15 cellular contexts compared by ENCODE assay signal in genomic region chr10:6490594-6490993, GRCh38.
"Had no signal": no experiment of that assay in that cellular context is flagged by ENCODE, and none has a peak within 500 bp of the region (broad histone marks: within the 10 kb centered on the region; RNA-seq: fewer than 3 reads in every experiment).

No MANE protein-coding gene starts in this region.

- H3K36me3 ChIP-seq: esophagus muscularis mucosa, gastroesophageal sphincter, heart left ventricle, SJSA1, tibial nerve, uterus had no signal

- H3K4me1 ChIP-seq: esophagus muscularis mucosa, gastroesophageal sphincter, SJSA1, tibial nerve, uterus had no signal

- H3K27ac ChIP-seq: esophagus muscularis mucosa, gastroesophageal sphincter, left lung, SJSA1, tibial nerve, uterus had no signal

- H3K4me3 Mint-ChIP-seq: mesothelial cell of epicardium; T-helper 2 cell treated with Interferon-gamma antibody and Interleukin-4, amounts not matched to agents 5 μg/mL and 100 μg/mL, for 36 hours had no signal

- DNase-seq: activated CD4-positive, alpha-beta T cell treated with anti-CD3 and anti-CD28 coated beads for 4 hours; effector CD4-positive, alpha-beta T cell; heart left ventricle; left lung; occipital lobe; stimulated activated CD4-positive, alpha-beta T cell treated with anti-CD3 and anti-CD28 coated beads, Interleukin-12 subunit alpha, Interleukin-12 subunit beta, amount 100 ng/mL, for 4 hours; stimulated activated CD4-positive, alpha-beta T cell treated with anti-CD3 and anti-CD28 coated beads, Interleukin-1b, Interleukin-23, amount 100 ng/mL, for 48 hours; stimulated activated naive CD4-positive, alpha-beta T cell treated with Interleukin-2 at 50 U/mL for 16 hours; uterus had no signal

- H3K27ac Mint-ChIP-seq: mesothelial cell of epicardium had no signal

- H3K4me1 Mint-ChIP-seq: mesothelial cell of epicardium had no signal

- H3K27me3 ChIP-seq: esophagus muscularis mucosa, gastroesophageal sphincter, left lung, tibial nerve, uterus had no signal

- H3K9me3 ChIP-seq: esophagus muscularis mucosa, gastroesophageal sphincter, heart left ventricle, left lung, SJSA1, tibial nerve, uterus had no signal

- H3K4me3 ChIP-seq: esophagus muscularis mucosa, gastroesophageal sphincter, heart left ventricle, left lung, SJSA1, tibial nerve, uterus had no signal

- ATAC-seq: gastroesophageal sphincter, heart left ventricle, left lung had no signal

- H3K9me3 Mint-ChIP-seq: mesothelial cell of epicardium; T-helper 2 cell treated with Interferon-gamma antibody and Interleukin-4, amounts not matched to agents 5 μg/mL and 100 μg/mL, for 36 hours had no signal
